ENCODE assay signal across 29 cellular contexts in the genomic region with DNA sequence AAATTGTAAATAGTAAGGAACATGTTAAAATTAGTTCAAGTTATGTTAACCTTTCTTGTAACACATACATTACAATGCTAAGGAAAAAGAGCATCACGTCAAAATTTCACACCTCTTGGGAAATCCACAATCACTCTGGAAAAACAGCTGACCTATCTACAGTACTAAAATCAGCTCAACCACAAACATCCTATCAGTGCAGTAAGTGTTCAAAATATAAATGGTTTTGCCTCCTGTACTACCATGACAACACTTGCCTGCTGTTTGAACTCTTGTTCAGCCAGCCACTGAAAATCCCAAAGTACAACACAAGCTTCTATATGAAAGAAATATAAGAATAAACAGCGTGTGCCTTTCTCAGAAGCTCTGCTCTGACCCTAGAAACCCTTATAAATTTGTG.
"Had no signal": no experiment of that assay in that cellular context is flagged by ENCODE, and none has a peak within 500 bp of the region (broad histone marks: within the 10 kb centered on the region; RNA-seq: fewer than 3 reads in every experiment).

No MANE protein-coding gene starts in this region.

- H3K4me3 ChIP-seq: coronary artery, dorsolateral prefrontal cortex had no signal

- FAIRE-seq: astrocyte, bronchial epithelial cell, frontal cortex had no signal

- ATAC-seq: activated T-cell treated with anti-CD3 and anti-CD28 coated beads, Interleukin-2, amount 50 U/mL, for 72 hours; activated T-helper 17 cell treated with anti-CD3 and anti-CD28 coated beads, Interleukin-2, amount 50 U/mL, for 72 hours; esophagus mucosa had no signal

- H3K27ac ChIP-seq: brain microvascular endothelial cell, coronary artery, dorsolateral prefrontal cortex had no signal

- DNase-seq: activated CD4-positive, alpha-beta memory T cell treated with anti-CD3 and anti-CD28 coated beads, Interleukin-2, amount 10 ng/mL, durations not matched to agents 7 days and 5 days; activated CD4-positive, alpha-beta T cell treated with anti-CD3 and anti-CD28 coated beads for 1 hour; activated CD4-positive, alpha-beta T cell treated with anti-CD3 and anti-CD28 coated beads for 4 hours; activated CD4-positive, alpha-beta T cell treated with anti-CD3 and anti-CD28 coated beads, Interleukin-2, amount 10 ng/mL, durations not matched to agents 7 days and 5 days; activated CD4-positive, alpha-beta T cell treated with anti-CD3 and anti-CD28 coated beads, Interleukin-2, amount 50 U/mL, for 4 hours; activated CD8-positive, alpha-beta memory T cell treated with anti-CD3 and anti-CD28 coated beads, Interleukin-2, amount 50 U/mL, for 48 hours; activated effector memory CD4-positive, alpha-beta T cell treated with Interleukin-2 at 50 U/mL for 16 hours; activated gamma-delta T cell treated with Interleukin-2 at 50 U/mL for 16 hours; activated naive CD4-positive, alpha-beta T cell treated with anti-CD3 and anti-CD28 coated beads, Interleukin-2, amount 50 U/mL, for 16 hours; activated naive CD4-positive, alpha-beta T cell treated with Interleukin-2 at 50 U/mL for 16 hours; activated T-cell treated with anti-CD3 and anti-CD28 coated beads for 4 hours; activated T-cell treated with anti-CD3 and anti-CD28 coated beads, Interleukin-2, amount 50 U/mL, for 24 hours; activated T-cell treated with anti-CD3 and anti-CD28 coated beads, Interleukin-2, amount 50 U/mL, for 72 hours; amniotic stem cell; anterior cingulate cortex; brain microvascular endothelial cell; caudate nucleus; dorsolateral prefrontal cortex; effector memory CD4-positive, alpha-beta T cell; endodermal cell; foreskin fibroblast; head of caudate nucleus; T-helper 2 cell had no signal

- H3K27me3 ChIP-seq: brain microvascular endothelial cell, dorsolateral prefrontal cortex had no signal
